Comparison of ENCODE assay signal across 11 cellular contexts in the genomic region with DNA sequence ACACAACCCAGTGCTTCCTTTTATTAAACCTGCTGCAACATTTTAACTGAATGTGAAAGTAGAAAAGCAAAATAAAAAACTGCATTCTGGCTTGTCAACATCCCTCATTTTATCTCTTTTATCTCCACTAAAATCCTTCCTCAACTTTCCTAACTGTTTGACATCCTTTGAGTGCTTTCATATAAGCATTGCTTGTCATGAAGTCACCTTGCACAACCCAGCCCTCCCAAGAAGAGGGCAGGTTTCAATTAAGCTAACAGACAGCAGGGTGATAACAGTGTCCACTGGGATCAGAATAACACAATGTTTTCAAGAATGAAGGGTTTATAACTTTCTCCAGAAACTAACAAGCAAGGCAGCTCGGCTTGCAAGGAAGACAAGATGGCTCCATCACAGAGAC. TPM values are rescaled to one million over a fixed set of nuclear protein-coding genes. Genes with fewer than 3 reads are reported as not detected.
"Had no signal": no experiment of that assay in that cellular context is flagged by ENCODE, and none has a peak within 500 bp of the region (broad histone marks: within the 10 kb centered on the region; RNA-seq: fewer than 3 reads in every experiment).

No MANE protein-coding gene starts in this region.

- H3K9ac ChIP-seq: KMS-11 had no signal

- H3K4me2 ChIP-seq: KMS-11 had no signal

- H3K4me1 ChIP-seq: HAP-1 had no signal

- H3K36me3 Mint-ChIP-seq: IgD-negative memory B cell had no signal

- H3K36me3 ChIP-seq: HAP-1 had no signal

- H3K4me3 Mint-ChIP-seq: HFFc6, IgD-negative memory B cell had no signal

- ATAC-seq: HCT116, HepG2 had no signal

- H3K27ac Mint-ChIP-seq: HFFc6, IgD-negative memory B cell had no signal

- H3K4me1 Mint-ChIP-seq: IgD-negative memory B cell had no signal

- FAIRE-seq: HepG2 had no signal

- H3K4me3 ChIP-seq: HAP-1 had no signal

- H3K27ac ChIP-seq: HL-60, KMS-11 had no signal

- DNase-seq: H7, HFFc6, Karpas-422, KBM-7 had no signal

- H3K9me3 ChIP-seq: HAP-1 had no signal

RNA-seq across cellular contexts. Expression of gene TSPAN8, which starts 16.3 kb away (rescaled TPM):
- total RNA-seq: H7, HFFc6, HT1080 had no signal
- polyA plus RNA-seq: IgD-negative memory B cell had no signal
